Comparison of ENCODE assay signal across 29 cellular contexts in the genomic region with DNA sequence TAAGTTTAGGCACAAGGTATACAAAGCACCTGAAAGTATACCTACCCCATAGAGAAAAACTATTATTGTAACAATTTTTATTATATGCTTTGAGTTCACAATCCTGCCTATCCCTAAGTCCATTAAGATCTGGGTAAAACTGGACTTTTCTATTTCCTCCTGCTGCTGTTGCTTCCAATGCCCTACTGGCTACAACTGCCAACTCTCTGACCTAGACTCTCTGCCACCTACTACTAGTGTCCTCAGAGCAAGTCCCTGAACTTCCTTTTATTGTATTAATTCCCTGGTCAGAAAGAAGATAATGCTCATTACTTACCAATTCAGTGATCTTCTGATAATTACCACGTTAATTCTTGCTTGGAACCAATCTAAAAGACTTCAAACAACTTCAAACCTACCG.
"Had no signal": no experiment of that assay in that cellular context is flagged by ENCODE, and none has a peak within 500 bp of the region (broad histone marks: within the 10 kb centered on the region; RNA-seq: fewer than 3 reads in every experiment).

No MANE protein-coding gene starts in this region.

- H3K9ac ChIP-seq: KMS-11 had no signal

- H3K27me3 Mint-ChIP-seq: activated CD4-positive, alpha-beta T cell treated with anti-CD3 and anti-CD28 coated beads for 36 hours had no signal

- H3K4me1 Mint-ChIP-seq: activated CD4-positive, alpha-beta T cell treated with anti-CD3 and anti-CD28 coated beads for 36 hours; activated CD4-positive, alpha-beta T cell treated with anti-CD3 and anti-CD28 coated beads, Interleukin-2, amount 10 ng/mL, durations not matched to agents 7 days and 5 days; activated CD8-positive, alpha-beta memory T cell treated with anti-CD3 and anti-CD28 coated beads, Interleukin-2, amount 10 ng/mL, durations not matched to agents 7 days and 5 days; activated naive CD4-positive, alpha-beta T cell treated with anti-CD3 and anti-CD28 coated beads, Interleukin-2, amount 10 ng/mL, durations not matched to agents 7 days and 5 days; activated naive CD8-positive, alpha-beta T cell treated with anti-CD3 and anti-CD28 coated beads, Interleukin-2, amount 50 U/mL, for 24 hours had no signal

- DNase-seq: activated CD4-positive, alpha-beta memory T cell treated with anti-CD3 and anti-CD28 coated beads for 36 hours; activated CD4-positive, alpha-beta T cell treated with anti-CD3 and anti-CD28 coated beads for 36 hours; activated CD4-positive, alpha-beta T cell treated with anti-CD3 and anti-CD28 coated beads, Interleukin-2, amount 10 ng/mL, durations not matched to agents 7 days and 5 days; activated CD8-positive, alpha-beta memory T cell treated with anti-CD3 and anti-CD28 coated beads, Interleukin-2, amount 10 ng/mL, durations not matched to agents 7 days and 5 days; activated CD8-positive, alpha-beta memory T cell treated with anti-CD3 and anti-CD28 coated beads, Interleukin-2, amount 50 U/mL, for 48 hours; activated effector memory CD4-positive, alpha-beta T cell treated with Interleukin-2 at 50 U/mL for 16 hours; activated naive CD4-positive, alpha-beta T cell treated with anti-CD3 and anti-CD28 coated beads, Interleukin-2, amount 10 ng/mL, durations not matched to agents 7 days and 5 days; activated naive CD8-positive, alpha-beta T cell treated with anti-CD3 and anti-CD28 coated beads, Interleukin-2, amount 50 U/mL, for 24 hours; activated T-cell treated with anti-CD3 and anti-CD28 coated beads, Interleukin-2, amount 50 U/mL, for 48 hours; anterior cingulate cortex; MM.1S; MV-4-11; NCI-H187; NCI-H2029 treated with DMSO at 0.1 percent for 48 hours; NCI-H2107; NCI-H2171; NCI-H510A; NCI-H526; NCI-H774; PC-9; SIG-M5; T1000 had no signal

- ATAC-seq: activated CD4-positive, alpha-beta T cell treated with anti-CD3 and anti-CD28 coated beads for 36 hours; activated CD4-positive, CD25-positive, alpha-beta regulatory T cell treated with anti-CD3 and anti-CD28 coated beads, Interleukin-2, amount 50 U/mL, for 24 hours; activated CD8-positive, alpha-beta memory T cell treated with anti-CD3 and anti-CD28 coated beads, Interleukin-2, amount 10 ng/mL, durations not matched to agents 7 days and 5 days; activated naive CD8-positive, alpha-beta T cell treated with anti-CD3 and anti-CD28 coated beads, Interleukin-2, amount 50 U/mL, for 24 hours; Right ventricle myocardium inferior; WTC11 had no signal

- H2AFZ ChIP-seq: PC-9 had no signal

- H3K4me3 ChIP-seq: PC-9 had no signal

- H3K36me3 Mint-ChIP-seq: activated CD4-positive, alpha-beta memory T cell treated with anti-CD3 and anti-CD28 coated beads for 36 hours; activated CD8-positive, alpha-beta memory T cell treated with anti-CD3 and anti-CD28 coated beads, Interleukin-2, amount 10 ng/mL, durations not matched to agents 7 days and 5 days; activated naive CD4-positive, alpha-beta T cell treated with anti-CD3 and anti-CD28 coated beads, Interleukin-2, amount 10 ng/mL, durations not matched to agents 7 days and 5 days; activated naive CD8-positive, alpha-beta T cell; brain; WTC11 had no signal

- H3K4me3 Mint-ChIP-seq: activated CD4-positive, alpha-beta memory T cell treated with anti-CD3 and anti-CD28 coated beads for 36 hours; activated CD4-positive, alpha-beta T cell treated with anti-CD3 and anti-CD28 coated beads for 36 hours; activated CD4-positive, alpha-beta T cell treated with anti-CD3 and anti-CD28 coated beads, Interleukin-2, amount 10 ng/mL, durations not matched to agents 7 days and 5 days; activated CD8-positive, alpha-beta memory T cell treated with anti-CD3 and anti-CD28 coated beads, Interleukin-2, amount 10 ng/mL, durations not matched to agents 7 days and 5 days; activated naive CD4-positive, alpha-beta T cell treated with anti-CD3 and anti-CD28 coated beads, Interleukin-2, amount 10 ng/mL, durations not matched to agents 7 days and 5 days; activated naive CD8-positive, alpha-beta T cell; activated naive CD8-positive, alpha-beta T cell treated with anti-CD3 and anti-CD28 coated beads, Interleukin-2, amount 50 U/mL, for 24 hours; WTC11 had no signal

- H3K9me3 Mint-ChIP-seq: activated CD4-positive, alpha-beta memory T cell treated with anti-CD3 and anti-CD28 coated beads for 36 hours; activated CD4-positive, alpha-beta T cell treated with anti-CD3 and anti-CD28 coated beads, Interleukin-2, amount 10 ng/mL, durations not matched to agents 7 days and 5 days; activated naive CD4-positive, alpha-beta T cell treated with anti-CD3 and anti-CD28 coated beads, Interleukin-2, amount 10 ng/mL, durations not matched to agents 7 days and 5 days; activated naive CD8-positive, alpha-beta T cell treated with anti-CD3 and anti-CD28 coated beads, Interleukin-2, amount 50 U/mL, for 24 hours; brain; WTC11 had no signal

- H3K27ac ChIP-seq: KMS-11, PC-9, RWPE1 had no signal

- H3K27ac Mint-ChIP-seq: activated CD4-positive, alpha-beta memory T cell treated with anti-CD3 and anti-CD28 coated beads for 36 hours; activated CD4-positive, alpha-beta T cell treated with anti-CD3 and anti-CD28 coated beads for 36 hours; activated CD4-positive, alpha-beta T cell treated with anti-CD3 and anti-CD28 coated beads, Interleukin-2, amount 10 ng/mL, durations not matched to agents 7 days and 5 days; activated CD8-positive, alpha-beta memory T cell treated with anti-CD3 and anti-CD28 coated beads, Interleukin-2, amount 10 ng/mL, durations not matched to agents 7 days and 5 days; activated naive CD4-positive, alpha-beta T cell treated with anti-CD3 and anti-CD28 coated beads, Interleukin-2, amount 10 ng/mL, durations not matched to agents 7 days and 5 days; activated naive CD8-positive, alpha-beta T cell; activated naive CD8-positive, alpha-beta T cell treated with anti-CD3 and anti-CD28 coated beads, Interleukin-2, amount 50 U/mL, for 24 hours had no signal

- H3K4me2 ChIP-seq: KMS-11, PC-9 had no signal
